In genomic region chr5:92019376-92019990, GRCh38 we compare ENCODE assay signal across 17 cellular contexts.
DNase-seq lines count a peak whose midpoint lies in the region; TF ChIP-seq lines count a peak whose summit lies in the region.
"Had no signal": no experiment of that assay in that cellular context is flagged by ENCODE, and none has a peak within 500 bp of the region (broad histone marks: within the 10 kb centered on the region; RNA-seq: fewer than 3 reads in every experiment).

No MANE protein-coding gene starts in this region.

- H3K9me3 ChIP-seq in A673 (ENCODE audit: low read depth, low read length, poor library complexity, severe bottlenecking): no peaks in the 10 kb centered on the region
- no peaks in the 10 kb centered on the region for H3K9me3 ChIP-seq in BE2C
- H3K9me3 ChIP-seq: right atrium auricular region had no signal

- POLR2A ChIA-PET in A673 (lab: Charles Lee; ENCODE audit: low non-redundant PET): no interaction called here

- H3K36me3 ChIP-seq in A673 (ENCODE audit: insufficient read depth, low read length, poor library complexity, severe bottlenecking): no peaks in the 10 kb centered on the region
- H3K36me3 ChIP-seq in BE2C: no peaks in the 10 kb centered on the region
- H3K36me3 ChIP-seq: right atrium auricular region had no signal

- H3K4me3 ChIP-seq in A673 (ENCODE audit: low read depth, low read length, poor library complexity, severe bottlenecking): no peak overlapping the region
- no peak overlapping the region for H3K4me3 ChIP-seq in choroid plexus epithelial cell (ENCODE audit: low read depth, low read length)
- no peak overlapping the region for H3K4me3 ChIP-seq in BE2C (ENCODE audit: low read depth, low read length)
- H3K4me3 ChIP-seq: K562, right atrium auricular region had no signal

- TF ChIP-seq CTCF in A673 (conservative IDR thresholded peaks at IDR 0.05; ENCODE audit: low read depth, low read length): no peak
- no peak for TF ChIP-seq CTCF in choroid plexus epithelial cell (conservative IDR thresholded peaks at IDR 0.05; ENCODE audit: low read depth, low read length)
- TF ChIP-seq CTCF in BE2C (IDR thresholded peaks at IDR 0.05; ENCODE audit: low read depth, low read length): no peak

- no peak overlapping the region for H3K27ac ChIP-seq in A673 (ENCODE audit: low read depth, low read length, poor library complexity, severe bottlenecking)
- H3K27ac ChIP-seq: right atrium auricular region had no signal

- BruUV-seq in A673 (replicated peaks; lab: Mats Ljungman, UMichigan): no TSS peak

- no peaks in the 10 kb centered on the region for H3K27me3 ChIP-seq in A673 (replicated peaks; ENCODE audit: insufficient read depth, low read depth, low read length, poor library complexity)
- H3K27me3 ChIP-seq in BE2C: no peaks in the 10 kb centered on the region
- H3K27me3 ChIP-seq: right atrium auricular region had no signal

- DNase-seq in A673 (ENCODE audit: low spot score) (peak; percentile 26), HCEC 1CT (peak; percentile 49), OCI-M1 (lab: John Stamatoyannopoulos, UW) (peak; percentile 18), choroid plexus epithelial cell (ENCODE audit: low read depth) (peak; percentile 10), BE2C (no peak), midbrain (lab: John Stamatoyannopoulos, UW) (no peak)
- no peak for DNase-seq in central memory CD4-positive, alpha-beta T cell
- DNase-seq in effector CD8-positive, alpha-beta T cell (lab: John Stamatoyannopoulos, UW): no peak
- DNase-seq: activated CD4-positive, alpha-beta T cell treated with anti-CD3 and anti-CD28 coated beads, Interleukin-2, amount 10 ng/mL, durations not matched to agents 7 days and 5 days; activated T-cell treated with anti-CD3 and anti-CD28 coated beads, Interleukin-2, amount 50 U/mL, for 1 hour; COR-L47; NCI-H1436; NCI-H774; SHP77 treated with DMSO at 0.1 percent for 48 hours; stimulated activated CD4-positive, alpha-beta T cell treated with anti-CD3 and anti-CD28 coated beads, Interleukin-1b, Interleukin-23, amount 100 ng/mL, for 48 hours had no signal

- intact Hi-C loops in A673 (cut with micrococcal nuclease; ENCODE audit: unreplicated experiment): no loop called here

- H3K4me1 ChIP-seq in A673 (ENCODE audit: insufficient read depth, low read length, poor library complexity, severe bottlenecking) (peaks cover 6% of the 10 kb centered on the region), BE2C (no peaks in the 10 kb centered on the region; the same call in 1 of the 2 replicates)
- H3K4me1 ChIP-seq: right atrium auricular region had no signal

- CTCF ChIA-PET in A673 (lab: Charles Lee): no interaction called here

Comparison
In these comparisons a context has a peak if more than half of its experiments do, and no peak if none do; other contexts are left out.
1. DNase-seq: peak in A673 (single experiment), HCEC 1CT (single experiment), OCI-M1 (single experiment) and choroid plexus epithelial cell (single experiment); none in central memory CD4-positive, alpha-beta T cell (single experiment), effector CD8-positive, alpha-beta T cell (single experiment), BE2C (single experiment) and midbrain (single experiment).